In the genomic region with DNA sequence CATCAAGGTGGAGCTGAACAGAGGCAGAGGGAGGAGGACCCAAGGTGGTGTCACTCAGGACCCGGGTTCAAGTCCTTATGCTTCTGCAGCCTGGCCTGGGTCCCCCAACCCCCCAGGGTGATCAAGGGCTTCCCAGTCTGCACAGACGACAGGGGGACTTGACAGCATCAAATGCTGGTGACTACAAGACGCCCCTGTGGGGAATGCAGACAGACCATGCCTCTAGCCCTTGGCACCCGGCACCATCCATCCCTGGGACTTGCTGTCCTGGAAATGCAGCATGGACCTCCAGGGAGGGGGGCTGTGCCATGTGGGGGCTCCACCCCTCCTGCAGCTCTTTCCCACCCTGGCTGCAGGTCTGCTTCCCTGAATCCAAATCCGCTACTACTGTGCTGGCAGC, we compare ENCODE assay signal across 1 cellular context.
TF ChIP-seq lines count a peak whose summit lies in the region.

No MANE protein-coding gene starts in this region.

TF ChIP-seq in HepG2, 621 proteins besides CTCF, POLR2A, EP300 and RAD21:
- TF ChIP-seq, protein P1, sequence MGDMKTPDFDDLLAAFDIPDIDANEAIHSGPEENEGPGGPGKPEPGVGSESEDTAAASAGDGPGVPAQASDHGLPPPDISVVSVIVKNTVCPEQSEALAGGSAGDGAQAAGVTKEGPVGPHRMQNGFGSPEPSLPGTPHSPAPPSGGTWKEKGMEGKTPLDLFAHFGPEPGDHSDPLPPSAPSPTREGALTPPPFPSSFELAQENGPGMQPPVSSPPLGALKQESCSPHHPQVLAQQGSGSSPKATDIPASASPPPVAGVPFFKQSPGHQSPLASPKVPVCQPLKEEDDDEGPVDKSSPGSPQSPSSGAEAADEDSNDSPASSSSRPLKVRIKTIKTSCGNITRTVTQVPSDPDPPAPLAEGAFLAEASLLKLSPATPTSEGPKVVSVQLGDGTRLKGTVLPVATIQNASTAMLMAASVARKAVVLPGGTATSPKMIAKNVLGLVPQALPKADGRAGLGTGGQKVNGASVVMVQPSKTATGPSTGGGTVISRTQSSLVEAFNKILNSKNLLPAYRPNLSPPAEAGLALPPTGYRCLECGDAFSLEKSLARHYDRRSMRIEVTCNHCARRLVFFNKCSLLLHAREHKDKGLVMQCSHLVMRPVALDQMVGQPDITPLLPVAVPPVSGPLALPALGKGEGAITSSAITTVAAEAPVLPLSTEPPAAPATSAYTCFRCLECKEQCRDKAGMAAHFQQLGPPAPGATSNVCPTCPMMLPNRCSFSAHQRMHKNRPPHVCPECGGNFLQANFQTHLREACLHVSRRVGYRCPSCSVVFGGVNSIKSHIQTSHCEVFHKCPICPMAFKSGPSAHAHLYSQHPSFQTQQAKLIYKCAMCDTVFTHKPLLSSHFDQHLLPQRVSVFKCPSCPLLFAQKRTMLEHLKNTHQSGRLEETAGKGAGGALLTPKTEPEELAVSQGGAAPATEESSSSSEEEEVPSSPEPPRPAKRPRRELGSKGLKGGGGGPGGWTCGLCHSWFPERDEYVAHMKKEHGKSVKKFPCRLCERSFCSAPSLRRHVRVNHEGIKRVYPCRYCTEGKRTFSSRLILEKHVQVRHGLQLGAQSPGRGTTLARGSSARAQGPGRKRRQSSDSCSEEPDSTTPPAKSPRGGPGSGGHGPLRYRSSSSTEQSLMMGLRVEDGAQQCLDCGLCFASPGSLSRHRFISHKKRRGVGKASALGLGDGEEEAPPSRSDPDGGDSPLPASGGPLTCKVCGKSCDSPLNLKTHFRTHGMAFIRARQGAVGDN (CRISPR knock-in tag; IDR thresholded peaks at IDR 0.05), result 0 out of 2 replicates have a peak, but pooled peaks have one; percentile 12
